ENCODE assay signal across 17 cellular contexts in the genomic region with DNA sequence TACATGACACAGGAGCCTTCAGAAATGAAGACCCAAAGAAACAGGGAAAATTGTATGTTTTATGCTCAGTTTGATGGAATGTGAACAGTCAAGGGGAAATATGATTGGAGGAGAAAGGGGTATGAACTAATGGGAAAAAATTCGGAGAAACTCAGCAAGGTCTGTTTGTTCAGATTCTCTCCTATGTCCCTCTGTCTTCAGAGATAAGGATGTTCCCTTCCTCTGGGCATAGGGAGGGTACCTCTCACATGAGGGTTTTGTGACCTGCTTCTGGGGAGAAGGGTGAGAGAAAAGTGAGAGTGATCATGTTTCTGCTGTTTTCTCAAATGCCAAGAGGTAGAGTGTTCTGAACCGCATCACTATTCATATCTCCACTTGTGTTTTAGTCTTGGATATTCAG.
"Had no signal": no experiment of that assay in that cellular context is flagged by ENCODE, and none has a peak within 500 bp of the region (broad histone marks: within the 10 kb centered on the region; RNA-seq: fewer than 3 reads in every experiment).

No MANE protein-coding gene starts in this region.

- H3K4me3 Mint-ChIP-seq: activated CD4-positive, alpha-beta memory T cell treated with anti-CD3 and anti-CD28 coated beads, Interleukin-2, amount 10 ng/mL, durations not matched to agents 7 days and 5 days; activated naive CD4-positive, alpha-beta T cell treated with anti-CD3 and anti-CD28 coated beads, Interleukin-2, amount 10 ng/mL, durations not matched to agents 7 days and 5 days; natural killer cell treated with Interleukin-12 subunit alpha and Interleukin-12 subunit beta and Interleukin-15 and Interleukin-18, amount 100 ng/mL, for 72 hours had no signal

- H3K4me3 ChIP-seq: coronary artery, esophagus squamous epithelium, gastrocnemius medialis, spleen, thoracic aorta, upper lobe of left lung had no signal

- H3K4me1 ChIP-seq: spleen had no signal

- H3K36me3 Mint-ChIP-seq: activated naive CD4-positive, alpha-beta T cell treated with anti-CD3 and anti-CD28 coated beads, Interleukin-2, amount 10 ng/mL, durations not matched to agents 7 days and 5 days; natural killer cell treated with Interleukin-12 subunit alpha and Interleukin-12 subunit beta and Interleukin-15 and Interleukin-18, amount 100 ng/mL, for 72 hours had no signal

- H3K36me3 ChIP-seq: esophagus squamous epithelium, gastrocnemius medialis, spleen, thoracic aorta, upper lobe of left lung had no signal

- H3K27me3 ChIP-seq: esophagus squamous epithelium, gastrocnemius medialis, spleen, upper lobe of left lung had no signal

- H3K9me3 ChIP-seq: esophagus squamous epithelium, gastrocnemius medialis, spleen, thoracic aorta, upper lobe of left lung had no signal

- H3K9me3 Mint-ChIP-seq: activated CD4-positive, alpha-beta memory T cell treated with anti-CD3 and anti-CD28 coated beads, Interleukin-2, amount 10 ng/mL, durations not matched to agents 7 days and 5 days; activated naive CD4-positive, alpha-beta T cell treated with anti-CD3 and anti-CD28 coated beads, Interleukin-2, amount 10 ng/mL, durations not matched to agents 7 days and 5 days; natural killer cell treated with Interleukin-12 subunit alpha and Interleukin-12 subunit beta and Interleukin-15 and Interleukin-18, amount 100 ng/mL, for 72 hours had no signal

- H3K27ac Mint-ChIP-seq: activated CD4-positive, alpha-beta memory T cell treated with anti-CD3 and anti-CD28 coated beads, Interleukin-2, amount 10 ng/mL, durations not matched to agents 7 days and 5 days; activated naive CD4-positive, alpha-beta T cell treated with anti-CD3 and anti-CD28 coated beads, Interleukin-2, amount 10 ng/mL, durations not matched to agents 7 days and 5 days; natural killer cell treated with Interleukin-12 subunit alpha and Interleukin-12 subunit beta and Interleukin-15 and Interleukin-18, amount 100 ng/mL, for 72 hours had no signal

- ATAC-seq: gastrocnemius medialis; natural killer cell treated with Interleukin-12 subunit alpha and Interleukin-12 subunit beta and Interleukin-15 and Interleukin-18, amount 100 ng/mL, for 72 hours had no signal

- DNase-seq: activated CD4-positive, alpha-beta memory T cell treated with anti-CD3 and anti-CD28 coated beads, Interleukin-2, amount 10 ng/mL, durations not matched to agents 7 days and 5 days; activated CD4-positive, alpha-beta T cell treated with anti-CD3 and anti-CD28 coated beads for 48 hours; activated effector memory CD4-positive, alpha-beta T cell treated with anti-CD3 and anti-CD28 coated beads, Interleukin-2, amount 50 U/mL, for 16 hours; activated naive CD4-positive, alpha-beta T cell treated with anti-CD3 and anti-CD28 coated beads, Interleukin-2, amount 10 ng/mL, durations not matched to agents 7 days and 5 days; amygdala; esophagus squamous epithelium; gastrocnemius medialis; head of caudate nucleus; hypothalamus; spleen; stimulated activated CD4-positive, alpha-beta T cell treated with anti-CD3 and anti-CD28 coated beads, Interleukin-4, amount 100 ng/mL, for 24 hours; stimulated activated naive CD4-positive, alpha-beta T cell treated with Interleukin-2 at 50 U/mL for 16 hours; upper lobe of left lung had no signal

- H3K4me1 Mint-ChIP-seq: activated naive CD4-positive, alpha-beta T cell treated with anti-CD3 and anti-CD28 coated beads, Interleukin-2, amount 10 ng/mL, durations not matched to agents 7 days and 5 days had no signal

- H3K27ac ChIP-seq: coronary artery, gastrocnemius medialis, spleen, thoracic aorta, upper lobe of left lung had no signal

- H3K27me3 Mint-ChIP-seq: activated CD4-positive, alpha-beta memory T cell treated with anti-CD3 and anti-CD28 coated beads, Interleukin-2, amount 10 ng/mL, durations not matched to agents 7 days and 5 days; activated naive CD4-positive, alpha-beta T cell treated with anti-CD3 and anti-CD28 coated beads, Interleukin-2, amount 10 ng/mL, durations not matched to agents 7 days and 5 days; natural killer cell treated with Interleukin-12 subunit alpha and Interleukin-12 subunit beta and Interleukin-15 and Interleukin-18, amount 100 ng/mL, for 72 hours; progenitor cell of endocrine pancreas had no signal
